ENCODE assay signal across 5 cellular contexts in the genomic region with DNA sequence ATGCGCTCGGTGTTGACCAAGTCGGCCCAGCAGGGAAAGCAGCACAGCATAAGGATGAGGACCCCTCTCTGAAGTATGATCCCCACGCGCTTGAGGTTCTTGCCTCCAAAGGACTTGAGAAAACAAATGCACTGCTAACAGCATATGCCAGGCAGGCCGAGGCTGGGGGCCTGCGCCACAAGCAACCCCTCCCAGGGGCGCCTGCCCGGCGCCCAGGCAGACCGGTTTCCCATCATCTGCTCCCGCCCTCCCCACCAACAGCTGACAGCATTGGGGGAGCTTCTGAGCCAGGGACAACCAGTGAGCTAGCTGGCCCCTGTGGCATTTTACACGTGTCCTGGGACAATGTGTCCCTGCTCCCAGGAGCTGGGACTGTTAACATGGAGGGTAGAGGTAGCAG. TPM values are rescaled to one million over a fixed set of nuclear protein-coding genes. Genes with fewer than 3 reads are reported as not detected.
"Had no signal": no experiment of that assay in that cellular context is flagged by ENCODE, and none has a peak within 500 bp of the region (broad histone marks: within the 10 kb centered on the region; RNA-seq: fewer than 3 reads in every experiment).

No MANE protein-coding gene starts in this region.

RNA-seq across cellular contexts. Expression of gene SLC47A1, which starts 48.5 kb away (rescaled TPM):
- total RNA-seq: HT-29, HT1080, IMR-90, K562 had no signal
- polyA plus RNA-seq: IgD-negative memory B cell, IMR-90, K562 had no signal
